1 cellular context compared by ENCODE assay signal in genomic region chr19:5048091-5048726, GRCh38.
TF ChIP-seq lines count a peak whose summit lies in the region.

No MANE protein-coding gene starts in this region.

TF ChIP-seq in HCT116, 20 proteins besides CTCF, POLR2A, EP300 and RAD21 (continued from another document):
- no peak for TF ChIP-seq CEBPB (IDR thresholded peaks at IDR 0.05; ENCODE audit: low read depth)
- TF ChIP-seq, protein P1, sequence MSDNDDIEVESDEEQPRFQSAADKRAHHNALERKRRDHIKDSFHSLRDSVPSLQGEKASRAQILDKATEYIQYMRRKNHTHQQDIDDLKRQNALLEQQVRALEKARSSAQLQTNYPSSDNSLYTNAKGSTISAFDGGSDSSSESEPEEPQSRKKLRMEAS (IDR thresholded peaks at IDR 0.05) = no peak
- no peak for TF ChIP-seq FOSL1 (IDR thresholded peaks at IDR 0.05; ENCODE audit: low read depth)
- TF ChIP-seq YY1 (IDR thresholded peaks at IDR 0.05; ENCODE audit: extremely low read depth, insufficient replicate concordance, low read depth, low read length) = no peak
- TF ChIP-seq SP1 (IDR thresholded peaks at IDR 0.05; ENCODE audit: low read depth) = no peak
- no peak for TF ChIP-seq SIN3A (IDR thresholded peaks at IDR 0.05; ENCODE audit: low read depth)
- TF ChIP-seq TCF7L2 (IDR thresholded peaks at IDR 0.05; ENCODE audit: borderline replicate concordance, extremely low read depth, insufficient read depth, insufficient read length) = no peak
- TF ChIP-seq ELF1 (IDR thresholded peaks at IDR 0.05; ENCODE audit: borderline replicate concordance, low read depth) = no peak
- no peak for TF ChIP-seq ZNF274 (IDR thresholded peaks at IDR 0.05; ENCODE audit: low read depth, low read length)
